In genomic region chr4:52038109-52038912, GRCh38 we compare ENCODE assay signal across 8 cellular contexts. TPM values are rescaled to one million over a fixed set of nuclear protein-coding genes. Genes with fewer than 3 reads are reported as not detected.
DNase-seq lines count a peak whose midpoint lies in the region; ATAC-seq and TF ChIP-seq lines count a peak whose summit lies in the region.

Gene SGCB, minus strand, starts transcription at chr4:52038299. Its CDS starts 40 bp downstream, at chr4:52038259.

- no peaks in the 10 kb centered on the region for H3K9me3 ChIP-seq in uterus

- peak within 1 kb of the TSS; percentile 97 for H2AFZ ChIP-seq in KMS-11 (ENCODE audit: low read depth)

- H3K79me2 ChIP-seq in KMS-11 (ENCODE audit: insufficient read depth, low read depth): peaks cover 21% of the 10 kb centered on the region

- no peak for TF ChIP-seq CTCF in KMS-11 (conservative IDR thresholded peaks at IDR 0.05; ENCODE audit: low read depth, low read length)
- peak in 1 of 4 experiments; percentile 6 for TF ChIP-seq CTCF in uterus (IDR thresholded peaks at IDR 0.05)

- H4K20me1 ChIP-seq in KMS-11 (ENCODE audit: insufficient read depth): no peaks in the 10 kb centered on the region

- peak; percentile 94 for ATAC-seq in GM21717 (IDR thresholded peaks at IDR 0.05; ENCODE audit: unreplicated experiment)

- H3K27me3 ChIP-seq in KMS-11 (ENCODE audit: insufficient read depth, low read depth) (no peaks in the 10 kb centered on the region), uterus (no peaks in the 10 kb centered on the region)

- H3K9ac ChIP-seq in KMS-11: peak within 1 kb of the TSS; percentile 65; the same call in 1 of the 2 replicates

- no peak within 1 kb of the TSS for H3K27ac ChIP-seq in KMS-11
- H3K27ac ChIP-seq in angular gyrus (ENCODE audit: low read depth, low read length): peak within 1 kb of the TSS; percentile 85
- peak within 1 kb of the TSS; percentile 85 to 87 for H3K27ac ChIP-seq in uterus

- peak within 1 kb of the TSS; percentile 100 for H3K4me2 ChIP-seq in KMS-11

- H3K36me3 ChIP-seq in KMS-11 (ENCODE audit: insufficient read depth) (no peaks in the 10 kb centered on the region), uterus (no peaks in the 10 kb centered on the region)

- H3K4me1 ChIP-seq in KMS-11 (ENCODE audit: low read depth, poor library complexity, severe bottlenecking): peaks cover 15% of the 10 kb centered on the region
- H3K4me1 ChIP-seq in uterus: peaks cover 0 to 7% of the 10 kb centered on the region in 2 donors

- peak; percentile 12 to 66 for TF ChIP-seq POLR2A in uterus (IDR thresholded peaks at IDR 0.05)

- H3K4me3 ChIP-seq in KMS-11 (IDR thresholded peaks at IDR 0.05; ENCODE audit: insufficient read depth, low read depth, low read length) (peak within 1 kb of the TSS; percentile 75), uterus (peak within 1 kb of the TSS; percentile 67 to 73)

- DNase-seq in EL: peak; percentile 59
- DNase-seq in hepatic stellate cell (ENCODE audit: low spot score): peak; percentile 79
- DNase-seq in renal cortical epithelial cell (ENCODE audit: low read depth): no peak
- DNase-seq in uterus: peak; percentile 45 to 67

- intact Hi-C loops in T-helper 1 cell treated with Interleukin-12 subunit alpha and Interleukin-12 subunit beta and Interleukin-4 antibody, amounts not matched to agents 30 ng/mL and 1 ng/mL, for 36 hours (cut with micrococcal nuclease): loop anchor here (1.0 to 10.0 kb wide), 4 partner anchors 196 to 1339 kb away; partner anchors contain the start of genes FIP1L1 and USP46
- intact Hi-C loops in uterus (cut with DNase I; ENCODE audit: low total_unique reads): no loop called here

RNA-seq across cellular contexts. Expression of gene SGCB, which starts in this region (rescaled TPM):
- 13.8 and 16.3 TPM in 2 replicates for total RNA-seq in T-helper 1 cell treated with Interleukin-12 subunit alpha and Interleukin-12 subunit beta and Interleukin-4 antibody, amounts not matched to agents 30 ng/mL and 1 ng/mL, for 36 hours
- 15.3 and 38.9 TPM in 2 replicates for total RNA-seq in renal cortical epithelial cell
- 10 to 100 TPM; 21.5 to 61.6 (median 44.6) TPM for total RNA-seq in uterus
